Comparison of ENCODE assay signal across 1 cellular context in the genomic region with DNA sequence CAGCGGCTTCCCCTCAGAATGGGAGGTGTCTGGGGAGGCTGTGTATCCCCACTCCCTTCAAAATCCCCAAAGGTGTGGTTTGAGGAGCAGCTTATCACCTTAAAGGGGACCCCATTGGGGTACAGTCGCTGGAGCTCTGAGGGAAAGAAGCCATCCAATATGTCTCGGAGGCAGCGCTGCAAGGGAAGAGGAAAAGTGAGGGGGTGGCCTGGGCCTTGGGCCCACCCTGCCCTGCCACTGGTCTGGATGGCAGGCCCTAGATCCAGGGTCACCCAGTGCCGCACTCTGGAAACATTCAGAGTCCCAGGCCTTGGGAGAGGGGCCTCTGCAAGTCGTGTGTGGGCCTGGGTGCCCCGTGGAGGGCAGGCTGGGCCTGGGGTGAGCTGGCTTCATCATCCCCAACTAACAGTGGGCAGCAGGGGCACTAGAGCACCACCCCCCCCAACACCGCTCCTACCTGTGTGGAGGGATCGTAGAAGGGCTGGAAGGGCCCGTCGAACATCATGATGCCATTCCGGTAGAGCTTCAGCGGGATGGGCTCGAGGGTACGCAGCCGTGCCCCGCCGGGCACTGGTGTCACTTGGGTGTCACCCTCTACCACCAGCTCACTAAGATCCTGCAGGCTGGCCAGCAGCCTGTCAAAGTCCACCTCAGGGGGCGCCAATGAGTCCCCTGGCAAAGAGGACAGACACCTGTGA.
TF ChIP-seq lines count a peak whose summit lies in the region.

No MANE protein-coding gene starts in this region.

TF ChIP-seq in SK-N-SH treated with all-trans-retinoic acid at 6 μM for 48 hours, 23 proteins besides CTCF, POLR2A, EP300 and RAD21 (continued from another document):
- TF ChIP-seq, protein P1, sequence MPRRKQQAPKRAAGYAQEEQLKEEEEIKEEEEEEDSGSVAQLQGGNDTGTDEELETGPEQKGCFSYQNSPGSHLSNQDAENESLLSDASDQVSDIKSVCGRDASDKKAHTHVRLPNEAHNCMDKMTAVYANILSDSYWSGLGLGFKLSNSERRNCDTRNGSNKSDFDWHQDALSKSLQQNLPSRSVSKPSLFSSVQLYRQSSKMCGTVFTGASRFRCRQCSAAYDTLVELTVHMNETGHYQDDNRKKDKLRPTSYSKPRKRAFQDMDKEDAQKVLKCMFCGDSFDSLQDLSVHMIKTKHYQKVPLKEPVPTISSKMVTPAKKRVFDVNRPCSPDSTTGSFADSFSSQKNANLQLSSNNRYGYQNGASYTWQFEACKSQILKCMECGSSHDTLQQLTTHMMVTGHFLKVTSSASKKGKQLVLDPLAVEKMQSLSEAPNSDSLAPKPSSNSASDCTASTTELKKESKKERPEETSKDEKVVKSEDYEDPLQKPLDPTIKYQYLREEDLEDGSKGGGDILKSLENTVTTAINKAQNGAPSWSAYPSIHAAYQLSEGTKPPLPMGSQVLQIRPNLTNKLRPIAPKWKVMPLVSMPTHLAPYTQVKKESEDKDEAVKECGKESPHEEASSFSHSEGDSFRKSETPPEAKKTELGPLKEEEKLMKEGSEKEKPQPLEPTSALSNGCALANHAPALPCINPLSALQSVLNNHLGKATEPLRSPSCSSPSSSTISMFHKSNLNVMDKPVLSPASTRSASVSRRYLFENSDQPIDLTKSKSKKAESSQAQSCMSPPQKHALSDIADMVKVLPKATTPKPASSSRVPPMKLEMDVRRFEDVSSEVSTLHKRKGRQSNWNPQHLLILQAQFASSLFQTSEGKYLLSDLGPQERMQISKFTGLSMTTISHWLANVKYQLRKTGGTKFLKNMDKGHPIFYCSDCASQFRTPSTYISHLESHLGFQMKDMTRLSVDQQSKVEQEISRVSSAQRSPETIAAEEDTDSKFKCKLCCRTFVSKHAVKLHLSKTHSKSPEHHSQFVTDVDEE (CRISPR knock-in tag; IDR thresholded peaks at IDR 0.05) = no peak
- TF ChIP-seq ZNF8 (CRISPR knock-in tag; IDR thresholded peaks at IDR 0.05) = no peak
- TF ChIP-seq RARB (CRISPR knock-in tag; IDR thresholded peaks at IDR 0.05) = no peak
- TF ChIP-seq, protein P2, sequence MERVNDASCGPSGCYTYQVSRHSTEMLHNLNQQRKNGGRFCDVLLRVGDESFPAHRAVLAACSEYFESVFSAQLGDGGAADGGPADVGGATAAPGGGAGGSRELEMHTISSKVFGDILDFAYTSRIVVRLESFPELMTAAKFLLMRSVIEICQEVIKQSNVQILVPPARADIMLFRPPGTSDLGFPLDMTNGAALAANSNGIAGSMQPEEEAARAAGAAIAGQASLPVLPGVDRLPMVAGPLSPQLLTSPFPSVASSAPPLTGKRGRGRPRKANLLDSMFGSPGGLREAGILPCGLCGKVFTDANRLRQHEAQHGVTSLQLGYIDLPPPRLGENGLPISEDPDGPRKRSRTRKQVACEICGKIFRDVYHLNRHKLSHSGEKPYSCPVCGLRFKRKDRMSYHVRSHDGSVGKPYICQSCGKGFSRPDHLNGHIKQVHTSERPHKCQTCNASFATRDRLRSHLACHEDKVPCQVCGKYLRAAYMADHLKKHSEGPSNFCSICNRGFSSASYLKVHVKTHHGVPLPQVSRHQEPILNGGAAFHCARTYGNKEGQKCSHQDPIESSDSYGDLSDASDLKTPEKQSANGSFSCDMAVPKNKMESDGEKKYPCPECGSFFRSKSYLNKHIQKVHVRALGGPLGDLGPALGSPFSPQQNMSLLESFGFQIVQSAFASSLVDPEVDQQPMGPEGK (CRISPR knock-in tag; IDR thresholded peaks at IDR 0.05; ENCODE audit: borderline replicate concordance) = no peak
- TF ChIP-seq, protein P3, sequence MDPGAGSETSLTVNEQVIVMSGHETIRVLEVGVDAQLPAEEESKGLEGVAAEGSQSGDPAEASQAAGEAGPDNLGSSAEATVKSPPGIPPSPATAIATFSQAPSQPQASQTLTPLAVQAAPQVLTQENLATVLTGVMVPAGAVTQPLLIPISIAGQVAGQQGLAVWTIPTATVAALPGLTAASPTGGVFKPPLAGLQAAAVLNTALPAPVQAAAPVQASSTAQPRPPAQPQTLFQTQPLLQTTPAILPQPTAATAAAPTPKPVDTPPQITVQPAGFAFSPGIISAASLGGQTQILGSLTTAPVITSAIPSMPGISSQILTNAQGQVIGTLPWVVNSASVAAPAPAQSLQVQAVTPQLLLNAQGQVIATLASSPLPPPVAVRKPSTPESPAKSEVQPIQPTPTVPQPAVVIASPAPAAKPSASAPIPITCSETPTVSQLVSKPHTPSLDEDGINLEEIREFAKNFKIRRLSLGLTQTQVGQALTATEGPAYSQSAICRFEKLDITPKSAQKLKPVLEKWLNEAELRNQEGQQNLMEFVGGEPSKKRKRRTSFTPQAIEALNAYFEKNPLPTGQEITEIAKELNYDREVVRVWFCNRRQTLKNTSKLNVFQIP (CRISPR knock-in tag; IDR thresholded peaks at IDR 0.05; ENCODE audit: borderline replicate concordance, low read depth) = no peak
- no peak for TF ChIP-seq CSDC2 (CRISPR knock-in tag; IDR thresholded peaks at IDR 0.05)
- TF ChIP-seq, protein P4, sequence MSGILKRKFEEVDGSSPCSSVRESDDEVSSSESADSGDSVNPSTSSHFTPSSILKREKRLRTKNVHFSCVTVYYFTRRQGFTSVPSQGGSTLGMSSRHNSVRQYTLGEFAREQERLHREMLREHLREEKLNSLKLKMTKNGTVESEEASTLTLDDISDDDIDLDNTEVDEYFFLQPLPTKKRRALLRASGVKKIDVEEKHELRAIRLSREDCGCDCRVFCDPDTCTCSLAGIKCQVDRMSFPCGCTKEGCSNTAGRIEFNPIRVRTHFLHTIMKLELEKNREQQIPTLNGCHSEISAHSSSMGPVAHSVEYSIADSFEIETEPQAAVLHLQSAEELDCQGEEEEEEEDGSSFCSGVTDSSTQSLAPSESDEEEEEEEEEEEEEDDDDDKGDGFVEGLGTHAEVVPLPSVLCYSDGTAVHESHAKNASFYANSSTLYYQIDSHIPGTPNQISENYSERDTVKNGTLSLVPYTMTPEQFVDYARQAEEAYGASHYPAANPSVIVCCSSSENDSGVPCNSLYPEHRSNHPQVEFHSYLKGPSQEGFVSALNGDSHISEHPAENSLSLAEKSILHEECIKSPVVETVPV (CRISPR knock-in tag; IDR thresholded peaks at IDR 0.05) = no peak
- no peak for TF ChIP-seq ZNF565 (CRISPR knock-in tag; conservative IDR thresholded peaks at IDR 0.05; ENCODE audit: low read depth)
- TF ChIP-seq ESRRG (CRISPR knock-in tag; IDR thresholded peaks at IDR 0.05) = no peak
- no peak for TF ChIP-seq ZFP30 (CRISPR knock-in tag; IDR thresholded peaks at IDR 0.05)
- TF ChIP-seq ARNTL (CRISPR knock-in tag; IDR thresholded peaks at IDR 0.05; ENCODE audit: borderline replicate concordance, low read depth) = no peak
- TF ChIP-seq, protein P5, sequence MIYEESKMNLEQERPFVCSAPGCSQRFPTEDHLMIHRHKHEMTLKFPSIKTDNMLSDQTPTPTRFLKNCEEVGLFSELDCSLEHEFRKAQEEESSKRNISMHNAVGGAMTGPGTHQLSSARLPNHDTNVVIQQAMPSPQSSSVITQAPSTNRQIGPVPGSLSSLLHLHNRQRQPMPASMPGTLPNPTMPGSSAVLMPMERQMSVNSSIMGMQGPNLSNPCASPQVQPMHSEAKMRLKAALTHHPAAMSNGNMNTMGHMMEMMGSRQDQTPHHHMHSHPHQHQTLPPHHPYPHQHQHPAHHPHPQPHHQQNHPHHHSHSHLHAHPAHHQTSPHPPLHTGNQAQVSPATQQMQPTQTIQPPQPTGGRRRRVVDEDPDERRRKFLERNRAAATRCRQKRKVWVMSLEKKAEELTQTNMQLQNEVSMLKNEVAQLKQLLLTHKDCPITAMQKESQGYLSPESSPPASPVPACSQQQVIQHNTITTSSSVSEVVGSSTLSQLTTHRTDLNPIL (CRISPR knock-in tag; IDR thresholded peaks at IDR 0.05; ENCODE audit: low read depth) = no peak
- no peak for TF ChIP-seq ISL1 (CRISPR knock-in tag; IDR thresholded peaks at IDR 0.05)
- no peak for TF ChIP-seq TCF4 (CRISPR knock-in tag; IDR thresholded peaks at IDR 0.05; ENCODE audit: borderline replicate concordance)
- no peak for TF ChIP-seq PPARA (CRISPR knock-in tag; IDR thresholded peaks at IDR 0.05; ENCODE audit: borderline replicate concordance)
- TF ChIP-seq GLIS3 (CRISPR knock-in tag; IDR thresholded peaks at IDR 0.05) = no peak
- no peak for TF ChIP-seq SNAI2 (CRISPR knock-in tag; IDR thresholded peaks at IDR 0.05)
TF ChIP-seq in SK-N-SH treated with all-trans-retinoic acid at 6 μM for 48 hours: peak in this region for 0.
